1 cellular context compared by ENCODE assay signal in the genomic region with DNA sequence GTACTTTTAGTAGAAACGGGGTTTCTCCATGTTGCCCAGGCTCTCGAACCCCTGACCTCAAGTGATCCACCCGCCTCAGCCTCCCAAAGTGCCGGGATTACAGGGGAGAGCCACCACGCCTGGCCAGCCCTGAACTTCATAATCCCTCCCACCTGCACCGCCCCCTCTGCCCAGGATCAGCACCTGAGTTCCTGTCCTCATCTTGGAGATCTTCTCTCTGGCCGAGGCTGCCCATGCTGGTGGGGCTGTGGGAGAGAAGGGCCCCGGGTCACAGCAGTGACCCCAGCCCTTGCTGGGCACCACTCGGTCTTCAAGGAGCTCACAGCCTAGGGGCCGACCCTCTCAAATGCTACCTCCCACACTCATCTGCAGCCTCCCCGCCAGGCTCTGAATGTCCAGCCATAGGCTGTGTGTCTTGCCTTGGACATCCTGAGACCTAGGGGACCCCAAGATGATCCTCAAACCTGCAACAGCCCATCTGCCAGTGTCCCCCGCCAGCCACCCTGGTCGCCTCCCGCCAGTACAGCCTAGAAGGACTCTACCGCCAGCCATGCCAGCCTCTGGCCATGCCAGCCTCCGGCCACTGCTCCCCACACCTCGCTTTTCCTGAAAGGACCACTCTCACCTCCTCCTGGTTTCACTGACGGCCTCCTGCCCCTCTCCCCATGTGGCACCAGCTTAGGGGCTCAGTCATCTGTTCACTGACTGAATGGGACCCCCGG.
TF ChIP-seq lines count a peak whose summit lies in the region.

No MANE protein-coding gene starts in this region.

TF ChIP-seq in HCT116, 20 proteins besides CTCF, POLR2A, EP300 and RAD21:
- TF ChIP-seq TCF7L2 (IDR thresholded peaks at IDR 0.05; ENCODE audit: borderline replicate concordance, extremely low read depth, insufficient read depth, insufficient read length) (no peak), FOSL1 (IDR thresholded peaks at IDR 0.05; ENCODE audit: low read depth) (no peak), CBX3 (IDR thresholded peaks at IDR 0.05; ENCODE audit: low read depth) (no peak), SP1 (IDR thresholded peaks at IDR 0.05; ENCODE audit: low read depth) (no peak), ELF1 (IDR thresholded peaks at IDR 0.05; ENCODE audit: borderline replicate concordance, low read depth) (no peak), EGR1 (IDR thresholded peaks at IDR 0.05; ENCODE audit: low read depth) (no peak), ZFX (IDR thresholded peaks at IDR 0.05) (no peak), JUND (IDR thresholded peaks at IDR 0.05) (no peak), SIN3A (IDR thresholded peaks at IDR 0.05; ENCODE audit: low read depth) (no peak), EZH2 (IDR thresholded peaks at IDR 0.05) (no peak), POLR2AphosphoS5 (IDR thresholded peaks at IDR 0.05; ENCODE audit: low read depth, low read length) (no peak), YY1 (IDR thresholded peaks at IDR 0.05; ENCODE audit: extremely low read depth, insufficient replicate concordance, low read depth, low read length) (no peak), EZH2phosphoT487 (IDR thresholded peaks at IDR 0.05; ENCODE audit: borderline replicate concordance) (no peak), SRF (IDR thresholded peaks at IDR 0.05; ENCODE audit: low read depth) (no peak), CEBPB (IDR thresholded peaks at IDR 0.05; ENCODE audit: low read depth) (no peak), ZNF274 (IDR thresholded peaks at IDR 0.05; ENCODE audit: low read depth, low read length) (no peak)
- TF ChIP-seq, protein P1, sequence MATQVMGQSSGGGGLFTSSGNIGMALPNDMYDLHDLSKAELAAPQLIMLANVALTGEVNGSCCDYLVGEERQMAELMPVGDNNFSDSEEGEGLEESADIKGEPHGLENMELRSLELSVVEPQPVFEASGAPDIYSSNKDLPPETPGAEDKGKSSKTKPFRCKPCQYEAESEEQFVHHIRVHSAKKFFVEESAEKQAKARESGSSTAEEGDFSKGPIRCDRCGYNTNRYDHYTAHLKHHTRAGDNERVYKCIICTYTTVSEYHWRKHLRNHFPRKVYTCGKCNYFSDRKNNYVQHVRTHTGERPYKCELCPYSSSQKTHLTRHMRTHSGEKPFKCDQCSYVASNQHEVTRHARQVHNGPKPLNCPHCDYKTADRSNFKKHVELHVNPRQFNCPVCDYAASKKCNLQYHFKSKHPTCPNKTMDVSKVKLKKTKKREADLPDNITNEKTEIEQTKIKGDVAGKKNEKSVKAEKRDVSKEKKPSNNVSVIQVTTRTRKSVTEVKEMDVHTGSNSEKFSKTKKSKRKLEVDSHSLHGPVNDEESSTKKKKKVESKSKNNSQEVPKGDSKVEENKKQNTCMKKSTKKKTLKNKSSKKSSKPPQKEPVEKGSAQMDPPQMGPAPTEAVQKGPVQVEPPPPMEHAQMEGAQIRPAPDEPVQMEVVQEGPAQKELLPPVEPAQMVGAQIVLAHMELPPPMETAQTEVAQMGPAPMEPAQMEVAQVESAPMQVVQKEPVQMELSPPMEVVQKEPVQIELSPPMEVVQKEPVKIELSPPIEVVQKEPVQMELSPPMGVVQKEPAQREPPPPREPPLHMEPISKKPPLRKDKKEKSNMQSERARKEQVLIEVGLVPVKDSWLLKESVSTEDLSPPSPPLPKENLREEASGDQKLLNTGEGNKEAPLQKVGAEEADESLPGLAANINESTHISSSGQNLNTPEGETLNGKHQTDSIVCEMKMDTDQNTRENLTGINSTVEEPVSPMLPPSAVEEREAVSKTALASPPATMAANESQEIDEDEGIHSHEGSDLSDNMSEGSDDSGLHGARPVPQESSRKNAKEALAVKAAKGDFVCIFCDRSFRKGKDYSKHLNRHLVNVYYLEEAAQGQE (IDR thresholded peaks at IDR 0.05; ENCODE audit: low read depth) = no peak
- TF ChIP-seq, protein P2, sequence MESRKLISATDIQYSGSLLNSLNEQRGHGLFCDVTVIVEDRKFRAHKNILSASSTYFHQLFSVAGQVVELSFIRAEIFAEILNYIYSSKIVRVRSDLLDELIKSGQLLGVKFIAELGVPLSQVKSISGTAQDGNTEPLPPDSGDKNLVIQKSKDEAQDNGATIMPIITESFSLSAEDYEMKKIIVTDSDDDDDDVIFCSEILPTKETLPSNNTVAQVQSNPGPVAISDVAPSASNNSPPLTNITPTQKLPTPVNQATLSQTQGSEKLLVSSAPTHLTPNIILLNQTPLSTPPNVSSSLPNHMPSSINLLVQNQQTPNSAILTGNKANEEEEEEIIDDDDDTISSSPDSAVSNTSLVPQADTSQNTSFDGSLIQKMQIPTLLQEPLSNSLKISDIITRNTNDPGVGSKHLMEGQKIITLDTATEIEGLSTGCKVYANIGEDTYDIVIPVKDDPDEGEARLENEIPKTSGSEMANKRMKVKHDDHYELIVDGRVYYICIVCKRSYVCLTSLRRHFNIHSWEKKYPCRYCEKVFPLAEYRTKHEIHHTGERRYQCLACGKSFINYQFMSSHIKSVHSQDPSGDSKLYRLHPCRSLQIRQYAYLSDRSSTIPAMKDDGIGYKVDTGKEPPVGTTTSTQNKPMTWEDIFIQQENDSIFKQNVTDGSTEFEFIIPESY (IDR thresholded peaks at IDR 0.05; ENCODE audit: extremely low read depth, insufficient replicate concordance, low read length) = no peak
- TF ChIP-seq, protein P3, sequence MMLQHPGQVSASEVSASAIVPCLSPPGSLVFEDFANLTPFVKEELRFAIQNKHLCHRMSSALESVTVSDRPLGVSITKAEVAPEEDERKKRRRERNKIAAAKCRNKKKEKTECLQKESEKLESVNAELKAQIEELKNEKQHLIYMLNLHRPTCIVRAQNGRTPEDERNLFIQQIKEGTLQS (IDR thresholded peaks at IDR 0.05) = no peak
- TF ChIP-seq, protein P4, sequence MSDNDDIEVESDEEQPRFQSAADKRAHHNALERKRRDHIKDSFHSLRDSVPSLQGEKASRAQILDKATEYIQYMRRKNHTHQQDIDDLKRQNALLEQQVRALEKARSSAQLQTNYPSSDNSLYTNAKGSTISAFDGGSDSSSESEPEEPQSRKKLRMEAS (IDR thresholded peaks at IDR 0.05) = no peak
